In genomic region chr1:93715529-93716126, GRCh38 we compare ENCODE assay signal across 7 cellular contexts. TPM values are rescaled to one million over a fixed set of nuclear protein-coding genes. Genes with fewer than 3 reads are reported as not detected.
A peak's percentile ranks its signal among the peaks of the same experiment; 100 is the strongest.
DNase-seq lines count a peak whose midpoint lies in the region; ATAC-seq and TF ChIP-seq lines count a peak whose summit lies in the region.

No MANE protein-coding gene starts in this region.

- H3K4me1 ChIP-seq in tibial nerve = no peaks in the 10 kb centered on the region

- H3K27ac ChIP-seq in tibial nerve = no peak overlapping the region

- TF ChIP-seq EP300 in tibial nerve (IDR thresholded peaks at IDR 0.05) = no peak

- peaks cover 15% of the 10 kb centered on the region for H3K4me1 Mint-ChIP-seq in glutamatergic neuron (ENCODE audit: low read depth, unreplicated experiment)

- TF ChIP-seq CTCF in glutamatergic neuron (IDR thresholded peaks at IDR 0.05; ENCODE audit: partially characterized antibody, unreplicated experiment) = no peak
- TF ChIP-seq CTCF in tibial nerve (IDR thresholded peaks at IDR 0.05) = no peak

- no peaks in the 10 kb centered on the region for H3K36me3 ChIP-seq in tibial nerve

- H3K36me3 Mint-ChIP-seq in glutamatergic neuron (ENCODE audit: unreplicated experiment) = no peaks in the 10 kb centered on the region

- H3K4me3 Mint-ChIP-seq in glutamatergic neuron (ENCODE audit: unreplicated experiment) = no peak overlapping the region

- H3K27me3 ChIP-seq in tibial nerve = no peaks in the 10 kb centered on the region

- peaks cover 3% of the 10 kb centered on the region for H3K9me3 Mint-ChIP-seq in glutamatergic neuron (ENCODE audit: unreplicated experiment)

- H3K27me3 Mint-ChIP-seq in glutamatergic neuron (ENCODE audit: unreplicated experiment) = peaks cover 7% of the 10 kb centered on the region

- ATAC-seq in GM18867 (IDR thresholded peaks at IDR 0.05; ENCODE audit: unreplicated experiment) = peak; percentile 38
- peak; percentile 47 for ATAC-seq in HG02610 (IDR thresholded peaks at IDR 0.05; ENCODE audit: unreplicated experiment)

- TF ChIP-seq POLR2A in tibial nerve (IDR thresholded peaks at IDR 0.05) = no peak

- DNase-seq in NCI-H69 (lab: John Stamatoyannopoulos, UW) = peak; percentile 88
- no peak for DNase-seq in glutamatergic neuron
- DNase-seq in NK-92 (lab: John Stamatoyannopoulos, UW; ENCODE audit: unreplicated experiment) = no peak
- no peak for DNase-seq in tibial nerve (ENCODE audit: low spot score in 2 of 2)
- no peak for DNase-seq in epidermal melanocyte (ENCODE audit: insufficient read length, low spot score)

- WGBS in tibial nerve, 2 donors = 56 to 59% methylated on average over 10 of the region's 10 CpGs

- H3K9me3 ChIP-seq in tibial nerve = peaks cover 0 to 8% (median 0%) of the 10 kb centered on the region in 4 donors

- no peak overlapping the region for H3K4me3 ChIP-seq in tibial nerve

- H3K27ac Mint-ChIP-seq in glutamatergic neuron (ENCODE audit: unreplicated experiment) = peak overlapping the region; percentile 26

RNA-seq across cellular contexts. Expression of gene BCAR3, which starts 34.0 kb away (rescaled TPM):
- total RNA-seq in glutamatergic neuron (ENCODE audit: unreplicated experiment) = 12.8 TPM
- total RNA-seq in tibial nerve = 10 to 100 TPM; 26.2 to 41.8 (median 36.5) TPM
